In the genomic region with DNA sequence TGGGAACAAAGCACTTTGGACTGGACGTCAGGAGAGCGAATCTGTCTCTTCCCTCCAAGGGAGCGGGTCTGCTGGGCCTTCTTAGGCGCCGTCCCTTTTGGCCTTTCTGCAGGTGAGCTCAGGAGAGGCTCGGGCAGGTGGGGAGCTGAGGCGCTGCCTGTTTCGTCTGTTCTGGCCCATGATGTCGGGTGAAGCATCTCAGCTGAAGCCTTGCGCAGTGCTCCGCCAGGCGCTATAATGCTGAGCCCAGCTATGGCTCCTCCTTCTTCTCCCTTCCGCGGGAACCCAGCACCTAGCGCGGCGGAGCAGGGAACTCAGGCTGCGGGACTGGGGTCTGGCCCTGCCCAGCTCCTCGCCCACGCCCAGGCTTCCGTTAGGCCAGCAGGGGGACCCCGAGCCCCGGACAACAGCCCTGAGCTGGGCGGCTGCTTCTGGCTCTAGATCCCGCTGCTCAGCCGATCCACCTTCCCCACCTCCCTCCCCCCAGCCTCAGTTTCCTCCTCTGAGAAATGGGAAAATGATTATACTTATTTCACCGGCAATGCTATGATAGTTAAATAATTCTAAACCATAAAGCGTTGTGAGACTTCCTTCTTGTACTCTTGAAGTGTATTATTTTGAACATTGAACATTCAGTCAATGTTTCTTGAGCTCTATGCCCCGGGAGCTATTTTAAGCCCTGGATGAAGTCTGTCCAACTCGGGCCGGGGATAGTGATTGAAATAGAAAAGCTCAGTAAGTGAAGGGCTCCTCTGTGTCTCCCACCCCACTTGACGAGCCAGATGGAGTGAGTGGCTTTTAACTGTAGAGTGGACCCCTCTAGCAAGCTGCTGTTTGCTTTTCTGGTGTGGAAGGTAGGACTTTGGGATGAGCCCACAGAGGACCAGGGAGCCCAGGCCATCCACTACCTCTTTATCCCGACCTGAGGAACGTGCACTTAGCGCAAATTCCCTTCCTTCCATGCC, we compare ENCODE assay signal across 9 cellular contexts. TPM values are rescaled to one million over a fixed set of nuclear protein-coding genes. Genes with fewer than 3 reads are reported as not detected.
DNase-seq lines count a peak whose midpoint lies in the region; ATAC-seq and TF ChIP-seq lines count a peak whose summit lies in the region.
"Had no signal": no experiment of that assay in that cellular context is flagged by ENCODE, and none has a peak within 500 bp of the region (broad histone marks: within the 10 kb centered on the region; RNA-seq: fewer than 3 reads in every experiment).

No MANE protein-coding gene starts in this region.

- H3K27me3 ChIP-seq in SJSA1 (replicated peaks): peaks cover 55% of the 10 kb centered on the region
- H3K27me3 ChIP-seq in stomach: peaks cover 0 to 71% (median 35%) of the 10 kb centered on the region in 3 donors

- ATAC-seq in HG03095 (IDR thresholded peaks at IDR 0.05; ENCODE audit: unreplicated experiment): no peak

- H3K36me3 ChIP-seq in SJSA1: no peaks in the 10 kb centered on the region
- no peaks in the 10 kb centered on the region for H3K36me3 ChIP-seq in stomach

- no peak overlapping the region for H3K27ac ChIP-seq in SJSA1
- no peak overlapping the region for H3K27ac ChIP-seq in stomach

- in situ Hi-C loops in KBM-7 (cut with MboI; ENCODE audit: low pct_unique_long_range_greater_than_20kb, low sequenced_read_pairs): no loop called here

- no peak for TF ChIP-seq POLR2A in lower leg skin (IDR thresholded peaks at IDR 0.05)
- no peak for TF ChIP-seq POLR2A in stomach (IDR thresholded peaks at IDR 0.05)

- TF ChIP-seq CTCF in lower leg skin (IDR thresholded peaks at IDR 0.05) (no peak), stomach (IDR thresholded peaks at IDR 0.05) (peak in 5 of 7 experiments; percentile 55 to 77 (median 64))

- intact Hi-C loops in lower leg skin (cut with DNase I; ENCODE audit: low total_unique reads) (loop anchor here (5.0 kb wide), 1 partner anchor 104 kb away; no protein-coding TSS in a partner anchor), stomach (cut with DNase I; ENCODE audit: low total_unique reads) (loop anchor here (5.0 kb wide), 1 partner anchor 99 kb away; no protein-coding TSS in a partner anchor)

- H3K9me3 ChIP-seq in SJSA1 (replicated peaks) (no peaks in the 10 kb centered on the region), stomach (no peaks in the 10 kb centered on the region)

- 25 to 28% methylated on average over 29 to 35 of the region's 35 CpGs for WGBS in lower leg skin, 2 donors
- 21 to 29% (median 22%) methylated on average over 26 to 35 of the region's 35 CpGs for WGBS in stomach, 5 donors

- TF ChIP-seq EP300 in stomach (IDR thresholded peaks at IDR 0.05): no peak

- H3K4me1 ChIP-seq in SJSA1 (replicated peaks) (peaks cover 4% of the 10 kb centered on the region; the same call in 1 of the 2 replicates), stomach (peaks cover 6 to 10% (median 8%) of the 10 kb centered on the region in 4 donors)

- DNase-seq in ELF-1 (ENCODE audit: low read depth, low spot score) (peak; percentile 94), KBM-7 (peak; percentile 68), SJSA1 (ENCODE audit: low read depth in 1 of 2, low spot score in 2 of 2) (peak; percentile 35 to 63), dermis microvascular lymphatic vessel endothelial cell (ENCODE audit: low read depth in 2 of 2) (peak; percentile 5 to 50), lower leg skin (ENCODE audit: low spot score in 2 of 2) (peak; percentile 48 to 88), stomach (peak; percentile 72), NCI-H1105 (lab: John Stamatoyannopoulos, UW) (no peak)

- H3K4me3 ChIP-seq in SJSA1 (no peak overlapping the region), lower leg skin (ENCODE audit: low read depth, poor library complexity, severe bottlenecking) (no peak overlapping the region), stomach (no peak overlapping the region)

RNA-seq across cellular contexts. Expression of gene ADORA1, which starts 9.6 kb away (rescaled TPM):
- not detected in 2 replicates for total RNA-seq in SJSA1 (2014; rRNA removed; shearing (Covaris generic))
- total RNA-seq in dermis microvascular lymphatic vessel endothelial cell: not detected in 2 replicates
- 1 to 10 TPM; 1.8 to 7.7 (median 5.3) TPM for total RNA-seq in lower leg skin
- total RNA-seq in stomach: 1 to 10 TPM in 2 of 5 donors, under 1 TPM in 1, not detected in 2; 0.18 to 3.1 (median 1.2) TPM
- polyA plus RNA-seq in stomach: 1 to 10 TPM in 2 of 3 donors, under 1 TPM in 1; 0.30 to 4.2 (median 3.7) TPM

RNA-seq across cellular contexts. Expression of gene MYOG, which starts 32.1 kb away (rescaled TPM):
- total RNA-seq in SJSA1 (2014; rRNA removed; shearing (Covaris generic)): not detected in 2 replicates
- total RNA-seq in dermis microvascular lymphatic vessel endothelial cell (not detected in 2 replicates), lower leg skin (not detected), stomach (not detected)
- not detected for polyA plus RNA-seq in stomach
- polyA plus RNA-seq: urinary bladder had no signal

RNA-seq across cellular contexts. Expression of gene MYBPH, which starts 57.7 kb away (rescaled TPM):
- total RNA-seq in SJSA1 (2014; rRNA removed; shearing (Covaris generic)): not detected in 2 replicates
- total RNA-seq in dermis microvascular lymphatic vessel endothelial cell (not detected in 2 replicates), lower leg skin (not detected), stomach (not detected)
- under 1 TPM in 2 of 3 donors, not detected in 1; 0.05 to 0.19 TPM for polyA plus RNA-seq in stomach
- polyA plus RNA-seq: urinary bladder had no signal

Comparison
In these comparisons a context has a peak if more than half of its experiments do, and no peak if none do; other contexts are left out.
1. CTCF ChIP-seq: peak in stomach (5 of 7); none in lower leg skin (0 of 3).